16 cellular contexts compared by ENCODE assay signal in genomic region chr2:42971947-42972736, GRCh38.
DNase-seq lines count a peak whose midpoint lies in the region; ATAC-seq and TF ChIP-seq lines count a peak whose summit lies in the region.
"Had no signal": no experiment of that assay in that cellular context is flagged by ENCODE, and none has a peak within 500 bp of the region (broad histone marks: within the 10 kb centered on the region; RNA-seq: fewer than 3 reads in every experiment).

No MANE protein-coding gene starts in this region.

- H3K27me3 Mint-ChIP-seq in activated naive CD4-positive, alpha-beta T cell treated with anti-CD3 and anti-CD28 coated beads for 36 hours (ENCODE audit: low read depth), result no peaks in the 10 kb centered on the region
- H3K27me3 Mint-ChIP-seq in activated naive CD4-positive, alpha-beta T cell treated with anti-CD3 and anti-CD28 coated beads, Interleukin-2, amount 10 ng/mL, durations not matched to agents 7 days and 5 days, result peaks cover 28% of the 10 kb centered on the region
- H3K27me3 Mint-ChIP-seq in activated T-helper 1 cell treated with anti-CD3 and anti-CD28 coated beads, Interleukin-12 subunit alpha, Interleukin-12 subunit beta, Interleukin-2, Interleukin-4 antibody, amounts not matched to agents 30 ng/mL and 10 ng/mL and 1 ng/mL, durations not matched to agents 14 hours and 24 hours and 36 hours (ENCODE audit: insufficient read depth), result peaks cover 5% of the 10 kb centered on the region

- no peak for TF ChIP-seq POLR2A in uterus (IDR thresholded peaks at IDR 0.05)

- peak overlapping the region; percentile 59 to 68 for H3K27ac ChIP-seq in uterus
- H3K27ac ChIP-seq: parathyroid adenoma, WERI-Rb-1 had no signal

- H3K4me1 Mint-ChIP-seq in activated naive CD4-positive, alpha-beta T cell treated with anti-CD3 and anti-CD28 coated beads for 36 hours (ENCODE audit: low read depth), result peaks cover 9% of the 10 kb centered on the region
- peaks cover 24% of the 10 kb centered on the region for H3K4me1 Mint-ChIP-seq in activated naive CD4-positive, alpha-beta T cell treated with anti-CD3 and anti-CD28 coated beads, Interleukin-2, amount 10 ng/mL, durations not matched to agents 7 days and 5 days
- peaks cover 11% of the 10 kb centered on the region for H3K4me1 Mint-ChIP-seq in activated T-helper 1 cell treated with anti-CD3 and anti-CD28 coated beads, Interleukin-12 subunit alpha, Interleukin-12 subunit beta, Interleukin-2, Interleukin-4 antibody, amounts not matched to agents 30 ng/mL and 10 ng/mL and 1 ng/mL, durations not matched to agents 14 hours and 24 hours and 36 hours (ENCODE audit: low read depth)

- H3K4me3 Mint-ChIP-seq in activated naive CD4-positive, alpha-beta T cell treated with anti-CD3 and anti-CD28 coated beads for 36 hours, result no peak overlapping the region
- H3K4me3 Mint-ChIP-seq in activated naive CD4-positive, alpha-beta T cell treated with anti-CD3 and anti-CD28 coated beads, Interleukin-2, amount 10 ng/mL, durations not matched to agents 7 days and 5 days, result no peak overlapping the region
- no peak overlapping the region for H3K4me3 Mint-ChIP-seq in activated T-helper 1 cell treated with anti-CD3 and anti-CD28 coated beads, Interleukin-12 subunit alpha, Interleukin-12 subunit beta, Interleukin-2, Interleukin-4 antibody, amounts not matched to agents 30 ng/mL and 10 ng/mL and 1 ng/mL, durations not matched to agents 14 hours and 24 hours and 36 hours
- H3K4me3 Mint-ChIP-seq: memory B cell had no signal

- H3K27ac Mint-ChIP-seq in activated naive CD4-positive, alpha-beta T cell treated with anti-CD3 and anti-CD28 coated beads for 36 hours, result peak overlapping the region; percentile 19
- no peak overlapping the region for H3K27ac Mint-ChIP-seq in activated naive CD4-positive, alpha-beta T cell treated with anti-CD3 and anti-CD28 coated beads, Interleukin-2, amount 10 ng/mL, durations not matched to agents 7 days and 5 days
- H3K27ac Mint-ChIP-seq in activated T-helper 1 cell treated with anti-CD3 and anti-CD28 coated beads, Interleukin-12 subunit alpha, Interleukin-12 subunit beta, Interleukin-2, Interleukin-4 antibody, amounts not matched to agents 30 ng/mL and 10 ng/mL and 1 ng/mL, durations not matched to agents 14 hours and 24 hours and 36 hours, result peak overlapping the region; percentile 20
- H3K27ac Mint-ChIP-seq: memory B cell had no signal

- H3K4me3 ChIP-seq in fibroblast of villous mesenchyme (ENCODE audit: low read depth, low read length) (no peak overlapping the region), uterus (no peak overlapping the region)

- DNase-seq in activated naive CD4-positive, alpha-beta T cell treated with anti-CD3 and anti-CD28 coated beads for 36 hours, result no peak
- no peak for DNase-seq in activated naive CD4-positive, alpha-beta T cell treated with anti-CD3 and anti-CD28 coated beads, Interleukin-2, amount 10 ng/mL, durations not matched to agents 7 days and 5 days
- DNase-seq in activated T-helper 1 cell treated with anti-CD3 and anti-CD28 coated beads, Interleukin-12 subunit alpha, Interleukin-12 subunit beta, Interleukin-2, Interleukin-4 antibody, amounts not matched to agents 30 ng/mL and 10 ng/mL and 1 ng/mL, durations not matched to agents 14 hours and 24 hours and 36 hours (ENCODE audit: low spot score), result no peak
- DNase-seq in fibroblast of villous mesenchyme (ENCODE audit: low read depth) (peak; percentile 74), uterus (peak in 1 of 2 donors; percentile 14), NCI-H524 treated with DMSO at 0.1 percent for 48 hours (lab: John Stamatoyannopoulos, UW) (no peak)
- no peak for DNase-seq in central memory CD4-positive, alpha-beta T cell
- DNase-seq: AML-193; erythroblast; NCI-H187; NCI-H748 treated with DMSO at 0.1 percent for 48 hours; stimulated activated CD4-positive, alpha-beta T cell treated with anti-CD3 and anti-CD28 coated beads, Interleukin-1b, Interleukin-23, amount 100 ng/mL, for 48 hours; WERI-Rb-1 had no signal

- H3K36me3 ChIP-seq in uterus, result no peaks in the 10 kb centered on the region
- H3K36me3 ChIP-seq: WERI-Rb-1 had no signal

- TF ChIP-seq CTCF in fibroblast of villous mesenchyme (IDR thresholded peaks at IDR 0.05; ENCODE audit: insufficient read depth, low read depth, low read length), result no peak
- no peak for TF ChIP-seq CTCF in uterus (IDR thresholded peaks at IDR 0.05)

- H3K9me3 ChIP-seq in uterus, result no peaks in the 10 kb centered on the region

- ATAC-seq in HG02973 (IDR thresholded peaks at IDR 0.05; ENCODE audit: unreplicated experiment), result no peak

- no peaks in the 10 kb centered on the region for H3K27me3 ChIP-seq in uterus

- CTCF ChIA-PET in activated naive CD4-positive, alpha-beta T cell treated with anti-CD3 and anti-CD28 coated beads for 36 hours (lab: Charles Lee), result interaction anchor here (0.7 to 7.9 kb wide), 4 partner anchors 17 to 470 kb away, joined by 3 to 73 read pairs (median 6); partner anchors contain the start of gene ZFP36L2
- CTCF ChIA-PET in activated naive CD4-positive, alpha-beta T cell treated with anti-CD3 and anti-CD28 coated beads, Interleukin-2, amount 10 ng/mL, durations not matched to agents 7 days and 5 days (lab: Charles Lee), result interaction anchor here (5.2 to 5.3 kb wide), 2 partner anchors 256 to 512 kb away, joined by 32 to 71 read pairs; partner anchors contain the start of gene ZFP36L2

- peaks cover 4 to 6% of the 10 kb centered on the region in 2 donors for H3K4me1 ChIP-seq in uterus
- H3K4me1 ChIP-seq: parathyroid adenoma had no signal

- intact Hi-C loops in activated naive CD4-positive, alpha-beta T cell treated with anti-CD3 and anti-CD28 coated beads for 36 hours (cut with micrococcal nuclease), result loop anchor here (10.0 kb wide), 1 partner anchor 513 kb away; no protein-coding TSS in a partner anchor
- intact Hi-C loops in activated T-helper 1 cell treated with anti-CD3 and anti-CD28 coated beads, Interleukin-12 subunit alpha, Interleukin-12 subunit beta, Interleukin-2, Interleukin-4 antibody, amounts not matched to agents 30 ng/mL and 10 ng/mL and 1 ng/mL, durations not matched to agents 14 hours and 24 hours and 36 hours (cut with micrococcal nuclease), result no loop called here
- intact Hi-C loops in uterus (cut with DNase I; ENCODE audit: low total_unique reads), result no loop called here

- no peaks in the 10 kb centered on the region for H3K36me3 Mint-ChIP-seq in activated naive CD4-positive, alpha-beta T cell treated with anti-CD3 and anti-CD28 coated beads for 36 hours (ENCODE audit: low read depth)
- no peaks in the 10 kb centered on the region for H3K36me3 Mint-ChIP-seq in activated naive CD4-positive, alpha-beta T cell treated with anti-CD3 and anti-CD28 coated beads, Interleukin-2, amount 10 ng/mL, durations not matched to agents 7 days and 5 days
- H3K36me3 Mint-ChIP-seq in activated T-helper 1 cell treated with anti-CD3 and anti-CD28 coated beads, Interleukin-12 subunit alpha, Interleukin-12 subunit beta, Interleukin-2, Interleukin-4 antibody, amounts not matched to agents 30 ng/mL and 10 ng/mL and 1 ng/mL, durations not matched to agents 14 hours and 24 hours and 36 hours (ENCODE audit: low read depth), result no peaks in the 10 kb centered on the region
- H3K36me3 Mint-ChIP-seq: memory B cell had no signal

- H3K9me3 Mint-ChIP-seq in activated naive CD4-positive, alpha-beta T cell treated with anti-CD3 and anti-CD28 coated beads for 36 hours, result no peaks in the 10 kb centered on the region
- H3K9me3 Mint-ChIP-seq in activated naive CD4-positive, alpha-beta T cell treated with anti-CD3 and anti-CD28 coated beads, Interleukin-2, amount 10 ng/mL, durations not matched to agents 7 days and 5 days, result no peaks in the 10 kb centered on the region
- no peaks in the 10 kb centered on the region for H3K9me3 Mint-ChIP-seq in activated T-helper 1 cell treated with anti-CD3 and anti-CD28 coated beads, Interleukin-12 subunit alpha, Interleukin-12 subunit beta, Interleukin-2, Interleukin-4 antibody, amounts not matched to agents 30 ng/mL and 10 ng/mL and 1 ng/mL, durations not matched to agents 14 hours and 24 hours and 36 hours
- H3K9me3 Mint-ChIP-seq: memory B cell had no signal
